In the genomic region with DNA sequence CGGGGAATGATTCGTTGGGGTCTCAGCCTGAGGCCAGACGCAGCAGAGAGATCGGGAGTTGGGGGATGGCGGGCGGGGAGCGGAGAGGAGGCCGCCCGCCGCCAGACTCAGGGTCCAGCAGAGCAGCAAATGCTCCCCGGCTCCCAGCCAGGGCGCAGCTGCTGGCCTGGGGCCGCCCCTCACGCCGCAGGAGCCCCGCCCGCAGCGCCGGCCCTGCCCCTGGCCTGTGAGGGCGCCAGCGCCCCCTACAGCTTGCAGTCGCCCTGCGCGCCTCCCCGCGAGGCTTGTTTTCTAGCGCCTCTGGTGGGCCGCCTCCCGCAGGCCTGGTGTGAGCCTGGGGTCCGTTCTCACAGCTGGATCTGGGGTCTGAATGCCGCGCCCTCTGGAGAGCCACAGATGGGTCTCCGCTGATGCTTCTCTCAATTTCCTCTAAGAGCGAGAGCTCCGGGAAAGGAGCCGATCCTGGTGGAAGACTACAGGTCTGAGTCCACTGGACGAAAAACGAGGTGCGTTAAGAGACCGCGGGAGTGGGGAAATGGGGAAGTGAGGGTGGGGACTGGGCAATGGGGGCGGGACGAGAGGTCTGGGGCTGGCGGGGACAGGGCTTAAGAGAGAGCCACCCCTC, we compare ENCODE assay signal across 1 cellular context.
TF ChIP-seq lines count a peak whose summit lies in the region.

No MANE protein-coding gene starts in this region.

TF ChIP-seq in GM12878, 131 proteins besides CTCF, POLR2A, EP300 and RAD21 (continued from another document):
- TF ChIP-seq IRF3 (IDR thresholded peaks at IDR 0.05), result no peak
- TF ChIP-seq SIN3A (IDR thresholded peaks at IDR 0.05; ENCODE audit: low read depth, low read length), result no peak
- peak; percentile 92 for TF ChIP-seq TCF12 (IDR thresholded peaks at IDR 0.05; ENCODE audit: low read depth, low read length)
- TF ChIP-seq JUND (IDR thresholded peaks at IDR 0.05; ENCODE audit: low read depth, low read length), result no peak
- peak; percentile 82 for TF ChIP-seq FOXM1 (IDR thresholded peaks at IDR 0.05; ENCODE audit: low read depth, low read length)
- peak; percentile 56; the same call in 1 of the 2 replicates for TF ChIP-seq CHD1 (IDR thresholded peaks at IDR 0.05; ENCODE audit: low read depth, low read length)
- peak; percentile 84 for TF ChIP-seq POLR2AphosphoS5 (IDR thresholded peaks at IDR 0.05; ENCODE audit: low read length)
- peak; percentile 69 for TF ChIP-seq DPF2 (IDR thresholded peaks at IDR 0.05)
- TF ChIP-seq IRF4 (IDR thresholded peaks at IDR 0.05; ENCODE audit: low read depth, low read length), result no peak
- no peak for TF ChIP-seq CHD2 (IDR thresholded peaks at IDR 0.05; ENCODE audit: borderline replicate concordance, low read depth, low read length)
- peak; percentile 51 for TF ChIP-seq SMAD1 (IDR thresholded peaks at IDR 0.05; ENCODE audit: low read depth, partially characterized antibody)
- no peak for TF ChIP-seq ZNF274 (IDR thresholded peaks at IDR 0.05; ENCODE audit: insufficient read depth, insufficient read length)
- TF ChIP-seq FOXK2 (IDR thresholded peaks at IDR 0.05), result no peak
- TF ChIP-seq MEF2A (IDR thresholded peaks at IDR 0.05; ENCODE audit: insufficient read depth, low read depth, low read length), result 0 out of 2 replicates have a peak, but pooled peaks have one; percentile 39
- TF ChIP-seq, protein P1, sequence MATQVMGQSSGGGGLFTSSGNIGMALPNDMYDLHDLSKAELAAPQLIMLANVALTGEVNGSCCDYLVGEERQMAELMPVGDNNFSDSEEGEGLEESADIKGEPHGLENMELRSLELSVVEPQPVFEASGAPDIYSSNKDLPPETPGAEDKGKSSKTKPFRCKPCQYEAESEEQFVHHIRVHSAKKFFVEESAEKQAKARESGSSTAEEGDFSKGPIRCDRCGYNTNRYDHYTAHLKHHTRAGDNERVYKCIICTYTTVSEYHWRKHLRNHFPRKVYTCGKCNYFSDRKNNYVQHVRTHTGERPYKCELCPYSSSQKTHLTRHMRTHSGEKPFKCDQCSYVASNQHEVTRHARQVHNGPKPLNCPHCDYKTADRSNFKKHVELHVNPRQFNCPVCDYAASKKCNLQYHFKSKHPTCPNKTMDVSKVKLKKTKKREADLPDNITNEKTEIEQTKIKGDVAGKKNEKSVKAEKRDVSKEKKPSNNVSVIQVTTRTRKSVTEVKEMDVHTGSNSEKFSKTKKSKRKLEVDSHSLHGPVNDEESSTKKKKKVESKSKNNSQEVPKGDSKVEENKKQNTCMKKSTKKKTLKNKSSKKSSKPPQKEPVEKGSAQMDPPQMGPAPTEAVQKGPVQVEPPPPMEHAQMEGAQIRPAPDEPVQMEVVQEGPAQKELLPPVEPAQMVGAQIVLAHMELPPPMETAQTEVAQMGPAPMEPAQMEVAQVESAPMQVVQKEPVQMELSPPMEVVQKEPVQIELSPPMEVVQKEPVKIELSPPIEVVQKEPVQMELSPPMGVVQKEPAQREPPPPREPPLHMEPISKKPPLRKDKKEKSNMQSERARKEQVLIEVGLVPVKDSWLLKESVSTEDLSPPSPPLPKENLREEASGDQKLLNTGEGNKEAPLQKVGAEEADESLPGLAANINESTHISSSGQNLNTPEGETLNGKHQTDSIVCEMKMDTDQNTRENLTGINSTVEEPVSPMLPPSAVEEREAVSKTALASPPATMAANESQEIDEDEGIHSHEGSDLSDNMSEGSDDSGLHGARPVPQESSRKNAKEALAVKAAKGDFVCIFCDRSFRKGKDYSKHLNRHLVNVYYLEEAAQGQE (IDR thresholded peaks at IDR 0.05; ENCODE audit: low read depth, low read length), result peak; percentile 38; the same call in 1 of the 2 replicates
- TF ChIP-seq EED (IDR thresholded peaks at IDR 0.05; ENCODE audit: low read depth), result peak; percentile 55
- peak; percentile 81 for TF ChIP-seq BACH1 (IDR thresholded peaks at IDR 0.05; ENCODE audit: borderline replicate concordance)
- TF ChIP-seq ATF7 (IDR thresholded peaks at IDR 0.05; ENCODE audit: low read depth), result peak; percentile 13; the same call in 1 of the 2 replicates
- TF ChIP-seq SUZ12 (IDR thresholded peaks at IDR 0.05; ENCODE audit: unreplicated experiment), result no peak
- TF ChIP-seq GABPA (IDR thresholded peaks at IDR 0.05; ENCODE audit: low read depth), result no peak
- no peak; the same call in 1 of the 2 replicates for TF ChIP-seq MXI1 (IDR thresholded peaks at IDR 0.05; ENCODE audit: low read depth, low read length)
- TF ChIP-seq NBN (IDR thresholded peaks at IDR 0.05), result peak; percentile 93
- no peak for TF ChIP-seq CBX3 (IDR thresholded peaks at IDR 0.05; ENCODE audit: borderline replicate concordance, low read depth)
- 0 out of 2 replicates have a peak, but pooled peaks have one; percentile 36 for TF ChIP-seq MTA3 (IDR thresholded peaks at IDR 0.05; ENCODE audit: borderline replicate concordance, low read length)
- peak; percentile 95 for TF ChIP-seq ZNF207 (IDR thresholded peaks at IDR 0.05; ENCODE audit: borderline replicate concordance)
- TF ChIP-seq ZSCAN29 (IDR thresholded peaks at IDR 0.05), result no peak; the same call in 1 of the 2 replicates
- TF ChIP-seq TCF3 (IDR thresholded peaks at IDR 0.05; ENCODE audit: borderline replicate concordance, insufficient read depth, low read depth, low read length), result peak; percentile 93
- peak; percentile 100 for TF ChIP-seq SMARCA5 (IDR thresholded peaks at IDR 0.05)
- no peak for TF ChIP-seq SREBF2 (IDR thresholded peaks at IDR 0.05; ENCODE audit: low read length)
- TF ChIP-seq POLR2AphosphoS2 (IDR thresholded peaks at IDR 0.05; ENCODE audit: low read depth, low read length), result peak; percentile 89
- TF ChIP-seq ZNF622 (IDR thresholded peaks at IDR 0.05), result no peak
- peak; percentile 94 for TF ChIP-seq LARP7 (IDR thresholded peaks at IDR 0.05)
- TF ChIP-seq CUX1 (IDR thresholded peaks at IDR 0.05; ENCODE audit: insufficient replicate concordance, low read depth, low read length), result no peak
- peak; percentile 44; the same call in 1 of the 2 replicates for TF ChIP-seq HCFC1 (IDR thresholded peaks at IDR 0.05; ENCODE audit: low read length)
- TF ChIP-seq ATF3 (IDR thresholded peaks at IDR 0.05; ENCODE audit: borderline replicate concordance, extremely low read depth, low read depth, low read length), result no peak
- TF ChIP-seq NFYA (IDR thresholded peaks at IDR 0.05; ENCODE audit: borderline replicate concordance, low read depth, low read length), result no peak
- TF ChIP-seq HDGF (IDR thresholded peaks at IDR 0.05), result no peak
- peak; percentile 48 for TF ChIP-seq SMAD5 (IDR thresholded peaks at IDR 0.05; ENCODE audit: low read depth)
- TF ChIP-seq E4F1 (IDR thresholded peaks at IDR 0.05; ENCODE audit: borderline replicate concordance, partially characterized antibody), result no peak
- TF ChIP-seq KLF5 (IDR thresholded peaks at IDR 0.05; ENCODE audit: partially characterized antibody), result peak; percentile 44
- 0 out of 2 replicates have a peak, but pooled peaks have one; percentile 15 for TF ChIP-seq BRCA1 (IDR thresholded peaks at IDR 0.05; ENCODE audit: low read depth, low read length)
